In genomic region chr19:4456843-4457653, GRCh38 we compare ENCODE assay signal across 8 cellular contexts. TPM values are rescaled to one million over a fixed set of nuclear protein-coding genes. Genes with fewer than 3 reads are reported as not detected.
A peak's percentile ranks its signal among the peaks of the same experiment; 100 is the strongest.
DNase-seq lines count a peak whose midpoint lies in the region; TF ChIP-seq lines count a peak whose summit lies in the region.

No MANE protein-coding gene starts in this region.

- no peaks in the 10 kb centered on the region for H3K27me3 Mint-ChIP-seq in activated T-helper 2 cell treated with anti-CD3 and anti-CD28 coated beads, Interferon-gamma antibody, Interleukin-2, Interleukin-4, amounts not matched to agents 10 μg/mL and 5 μg/mL and 100 μg/mL, durations not matched to agents 14 hours and 24 hours and 36 hours (ENCODE audit: low read depth)

- intact Hi-C loops in activated T-helper 2 cell treated with anti-CD3 and anti-CD28 coated beads, Interferon-gamma antibody, Interleukin-2, Interleukin-4, amounts not matched to agents 10 μg/mL and 5 μg/mL and 100 μg/mL, durations not matched to agents 14 hours and 24 hours and 36 hours (cut with micrococcal nuclease): loop anchor here (1.0 to 10.0 kb wide), 3 partner anchors 16 to 210 kb away; partner anchors contain the start of genes CHAF1A, HDGFL2, SH3GL1 and YJU2

- H3K27me3 ChIP-seq in HAP-1 (ENCODE audit: low read depth) (no peaks in the 10 kb centered on the region), neuron (ENCODE audit: insufficient read depth, low read length) (no peaks in the 10 kb centered on the region)

- H3K27ac Mint-ChIP-seq in activated T-helper 2 cell treated with anti-CD3 and anti-CD28 coated beads, Interferon-gamma antibody, Interleukin-2, Interleukin-4, amounts not matched to agents 10 μg/mL and 5 μg/mL and 100 μg/mL, durations not matched to agents 14 hours and 24 hours and 36 hours: peak overlapping the region; percentile 79

- in situ Hi-C loops in HAP-1 (cut with MboI; ENCODE audit: low sequenced_read_pairs): no loop called here

- peaks cover 12% of the 10 kb centered on the region for H3K36me3 ChIP-seq in HAP-1 (replicated peaks)
- peaks cover 18% of the 10 kb centered on the region for H3K36me3 ChIP-seq in neuron (ENCODE audit: insufficient read depth, low read length)

- peaks cover 12% of the 10 kb centered on the region for H3K4me1 Mint-ChIP-seq in activated T-helper 2 cell treated with anti-CD3 and anti-CD28 coated beads, Interferon-gamma antibody, Interleukin-2, Interleukin-4, amounts not matched to agents 10 μg/mL and 5 μg/mL and 100 μg/mL, durations not matched to agents 14 hours and 24 hours and 36 hours (ENCODE audit: low read depth)

- peak; percentile 27 for DNase-seq in DMS79 treated with DMSO at 0.1 percent for 48 hours (lab: John Stamatoyannopoulos, UW)
- DNase-seq in HAP-1 (ENCODE audit: low spot score in 2 of 2): peak; percentile 31 to 79
- peak; percentile 42 for DNase-seq in NCI-H345 treated with DMSO at 0.1 percent for 48 hours (lab: John Stamatoyannopoulos, UW; ENCODE audit: unreplicated experiment)
- peak; percentile 35 for DNase-seq in activated T-helper 2 cell treated with anti-CD3 and anti-CD28 coated beads, Interferon-gamma antibody, Interleukin-2, Interleukin-4, amounts not matched to agents 10 μg/mL and 5 μg/mL and 100 μg/mL, durations not matched to agents 14 hours and 24 hours and 36 hours (ENCODE audit: low spot score)
- peak; percentile 84 for DNase-seq in fibroblast of villous mesenchyme (ENCODE audit: low read depth)
- DNase-seq in hippocampal formation (lab: John Stamatoyannopoulos, UW): no peak
- no peak for DNase-seq in globus pallidus (ENCODE audit: low spot score)

- peak overlapping the region; percentile 54 for H3K4me3 ChIP-seq in HAP-1
- peak overlapping the region; percentile 72 for H3K4me3 ChIP-seq in fibroblast of villous mesenchyme (ENCODE audit: low read depth, low read length)
- peak overlapping the region; percentile 75 for H3K4me3 ChIP-seq in neuron (ENCODE audit: low read length)

- no peak overlapping the region for H2AFZ ChIP-seq in neuron (ENCODE audit: low read depth, low read length)

- H3K4me3 Mint-ChIP-seq in activated T-helper 2 cell treated with anti-CD3 and anti-CD28 coated beads, Interferon-gamma antibody, Interleukin-2, Interleukin-4, amounts not matched to agents 10 μg/mL and 5 μg/mL and 100 μg/mL, durations not matched to agents 14 hours and 24 hours and 36 hours (ENCODE audit: low read depth): peak overlapping the region; percentile 92

- no peak for TF ChIP-seq CTCF in fibroblast of villous mesenchyme (IDR thresholded peaks at IDR 0.05; ENCODE audit: insufficient read depth, low read depth, low read length)

- H3K9me3 ChIP-seq in HAP-1 (no peaks in the 10 kb centered on the region), neuron (ENCODE audit: low read length) (no peaks in the 10 kb centered on the region)

- H3K36me3 Mint-ChIP-seq in activated T-helper 2 cell treated with anti-CD3 and anti-CD28 coated beads, Interferon-gamma antibody, Interleukin-2, Interleukin-4, amounts not matched to agents 10 μg/mL and 5 μg/mL and 100 μg/mL, durations not matched to agents 14 hours and 24 hours and 36 hours (ENCODE audit: low read depth): no peaks in the 10 kb centered on the region

- no peaks in the 10 kb centered on the region for H3K9me3 Mint-ChIP-seq in activated T-helper 2 cell treated with anti-CD3 and anti-CD28 coated beads, Interferon-gamma antibody, Interleukin-2, Interleukin-4, amounts not matched to agents 10 μg/mL and 5 μg/mL and 100 μg/mL, durations not matched to agents 14 hours and 24 hours and 36 hours

- H3K4me1 ChIP-seq in HAP-1: peaks cover 10% of the 10 kb centered on the region
- H3K4me1 ChIP-seq in neuron (ENCODE audit: insufficient read depth, low read length): peaks cover 20% of the 10 kb centered on the region

RNA-seq across cellular contexts. Expression of gene UBXN6, which starts 0.5 kb away (rescaled TPM):
- 51.7 and 52.8 TPM in 2 replicates for total RNA-seq in activated T-helper 2 cell treated with anti-CD3 and anti-CD28 coated beads, Interferon-gamma antibody, Interleukin-2, Interleukin-4, amounts not matched to agents 10 μg/mL and 5 μg/mL and 100 μg/mL, durations not matched to agents 14 hours and 24 hours and 36 hours
- 104 and 117 TPM in 2 replicates for total RNA-seq in fibroblast of villous mesenchyme

RNA-seq across cellular contexts. Expression of gene HDGFL2, which starts 15.0 kb away (rescaled TPM):
- 61.9 and 75.6 TPM in 2 replicates for total RNA-seq in activated T-helper 2 cell treated with anti-CD3 and anti-CD28 coated beads, Interferon-gamma antibody, Interleukin-2, Interleukin-4, amounts not matched to agents 10 μg/mL and 5 μg/mL and 100 μg/mL, durations not matched to agents 14 hours and 24 hours and 36 hours
- 60.9 and 62.2 TPM in 2 replicates for total RNA-seq in fibroblast of villous mesenchyme

RNA-seq across cellular contexts. Expression of gene CHAF1A, which starts 54.6 kb away (rescaled TPM):
- 81.9 and 87.8 TPM in 2 replicates for total RNA-seq in activated T-helper 2 cell treated with anti-CD3 and anti-CD28 coated beads, Interferon-gamma antibody, Interleukin-2, Interleukin-4, amounts not matched to agents 10 μg/mL and 5 μg/mL and 100 μg/mL, durations not matched to agents 14 hours and 24 hours and 36 hours
- total RNA-seq in fibroblast of villous mesenchyme: 9.9 and 11.6 TPM in 2 replicates

RNA-seq across cellular contexts. Expression of gene SH3GL1, which starts 56.7 kb away (rescaled TPM):
- total RNA-seq in activated T-helper 2 cell treated with anti-CD3 and anti-CD28 coated beads, Interferon-gamma antibody, Interleukin-2, Interleukin-4, amounts not matched to agents 10 μg/mL and 5 μg/mL and 100 μg/mL, durations not matched to agents 14 hours and 24 hours and 36 hours: 49.2 and 56.3 TPM in 2 replicates
- 65.2 and 72.5 TPM in 2 replicates for total RNA-seq in fibroblast of villous mesenchyme

Comparison
In these comparisons a context has a peak if more than half of its experiments do, and no peak if none do; other contexts are left out.
1. DNase-seq: peak in DMS79 treated with DMSO at 0.1 percent for 48 hours (single experiment), HAP-1 (2 of 2), NCI-H345 treated with DMSO at 0.1 percent for 48 hours (single experiment), activated T-helper 2 cell treated with anti-CD3 and anti-CD28 coated beads, Interferon-gamma antibody, Interleukin-2, Interleukin-4, amounts not matched to agents 10 μg/mL and 5 μg/mL and 100 μg/mL, durations not matched to agents 14 hours and 24 hours and 36 hours (single experiment) and fibroblast of villous mesenchyme (single experiment); none in hippocampal formation (0 of 2) and globus pallidus (single experiment).
2. Peak in every context shown above with its lines, with median percentiles within 50 percentile points of each other: H3K4me3 ChIP-seq.